8 cellular contexts compared by ENCODE assay signal in the genomic region with DNA sequence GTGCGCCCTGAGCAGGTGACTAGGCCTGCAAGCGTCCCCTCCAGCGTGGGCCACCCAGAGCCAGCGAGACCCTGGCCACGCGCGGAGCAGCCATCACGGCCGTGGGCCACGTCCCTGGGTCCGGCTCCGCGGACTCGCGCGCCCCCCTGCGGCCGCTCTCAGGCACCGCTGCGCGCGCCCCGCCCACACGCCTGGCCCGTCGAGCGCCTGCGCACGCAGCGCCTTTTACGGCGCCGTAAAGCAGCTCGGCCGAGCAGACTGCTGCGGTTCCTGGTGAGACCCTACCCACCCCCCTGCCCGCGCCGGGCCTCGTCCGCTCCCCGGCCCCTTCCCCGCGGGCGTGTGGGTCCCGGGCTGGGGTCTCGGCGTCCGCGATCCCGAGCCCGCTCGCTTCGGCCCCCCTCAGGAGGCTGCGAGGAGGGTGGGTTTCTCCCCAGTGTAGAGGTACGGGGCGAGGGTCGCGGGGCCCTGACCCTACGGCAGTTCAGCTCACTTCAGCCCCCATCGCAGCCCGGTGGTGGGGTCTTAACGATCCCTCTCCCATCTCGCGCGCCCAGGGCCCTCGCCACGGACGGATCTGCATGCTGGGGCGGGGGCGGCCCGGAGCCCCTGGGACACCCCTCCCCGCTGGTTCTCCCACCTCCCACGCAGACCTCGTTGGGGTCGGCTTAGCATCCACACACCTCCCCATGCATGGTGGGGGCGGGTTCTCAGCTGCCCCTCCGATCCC. TPM values are rescaled to one million over a fixed set of nuclear protein-coding genes. Genes with fewer than 3 reads are reported as not detected.
A peak's percentile ranks its signal among the peaks of the same experiment; 100 is the strongest.
DNase-seq lines count a peak whose midpoint lies in the region; ATAC-seq and TF ChIP-seq lines count a peak whose summit lies in the region.

Gene TRAPPC5, plus strand, starts transcription at position 228 of the 730 bp plus-strand sequence. CDS start 1,421 bp downstream, outside the sequence.

- peak; percentile 61 for ATAC-seq in GM18907 (IDR thresholded peaks at IDR 0.05; ENCODE audit: unreplicated experiment)
- peak; percentile 97 for ATAC-seq in mucosa of descending colon

- TF ChIP-seq CTCF in mucosa of descending colon (IDR thresholded peaks at IDR 0.05), result peak; percentile 95

- peak within 1 kb of the TSS; percentile 100 for H3K4me3 ChIP-seq in mucosa of descending colon

- no peaks in the 10 kb centered on the region for H3K9me3 ChIP-seq in mucosa of descending colon

- peak; percentile 98 for DNase-seq in AG08396 (ENCODE audit: low spot score)
- peak in 71 of 76 experiments; percentile 20 to 91 (median 77) for DNase-seq in HUDEP-2 (lab: John Stamatoyannopoulos, UW; ENCODE audit: unreplicated experiment in 76 of 76)
- DNase-seq in OCI-M2 (lab: John Stamatoyannopoulos, UW; ENCODE audit: unreplicated experiment), result peak; percentile 21
- peak; percentile 89 for DNase-seq in activated T-cell treated with anti-CD3 and anti-CD28 coated beads for 48 hours (ENCODE audit: low read depth)
- no peak for DNase-seq in epithelial cell of prostate (ENCODE audit: low read depth, low spot score)
- peak; percentile 90 to 94 (median 92) for DNase-seq in mucosa of descending colon
- DNase-seq in stimulated activated CD8-positive, alpha-beta memory T cell treated with anti-CD3 and anti-CD28 coated beads, Interleukin-2, amount 100 ng/mL, for 48 hours (ENCODE audit: low read depth in 2 of 2), result peak; percentile 77 to 82

- peaks cover 10% of the 10 kb centered on the region for H3K4me1 ChIP-seq in mucosa of descending colon (ENCODE audit: low read depth)

- peak within 1 kb of the TSS; percentile 44 for H3K27ac ChIP-seq in epithelial cell of prostate

- intact Hi-C loops in mucosa of descending colon (cut with DNase I, micrococcal nuclease), result loop anchor here in 1 of 2 donors (5.0 to 10.0 kb wide), 2 partner anchors 113 to 114 kb away; no protein-coding TSS in a partner anchor

- H3K36me3 ChIP-seq in mucosa of descending colon (ENCODE audit: low read depth), result no peaks in the 10 kb centered on the region

RNA-seq across cellular contexts. Expression of gene TRAPPC5, which starts in this region (rescaled TPM):
- total RNA-seq in mucosa of descending colon, result 10 to 100 TPM; 72.5 to 97.0 (median 91.1) TPM
